ENCODE assay signal across 1 cellular context in genomic region chr11:28107726-28108618, GRCh38.
TF ChIP-seq lines count a peak whose summit lies in the region.

KIF18A (minus strand) TSS chr11:28108156; CDS start chr11:28097947, 10,209 bp downstream.
METTL15 (plus strand) TSS chr11:28108388; CDS start chr11:28113335, 4,947 bp downstream.

TF ChIP-seq in GM12878, 131 proteins besides CTCF, POLR2A, EP300 and RAD21 (continued from another document):
- TF ChIP-seq ZNF687 (IDR thresholded peaks at IDR 0.05), result no peak
